Comparison of ENCODE assay signal across 14 cellular contexts in the genomic region with DNA sequence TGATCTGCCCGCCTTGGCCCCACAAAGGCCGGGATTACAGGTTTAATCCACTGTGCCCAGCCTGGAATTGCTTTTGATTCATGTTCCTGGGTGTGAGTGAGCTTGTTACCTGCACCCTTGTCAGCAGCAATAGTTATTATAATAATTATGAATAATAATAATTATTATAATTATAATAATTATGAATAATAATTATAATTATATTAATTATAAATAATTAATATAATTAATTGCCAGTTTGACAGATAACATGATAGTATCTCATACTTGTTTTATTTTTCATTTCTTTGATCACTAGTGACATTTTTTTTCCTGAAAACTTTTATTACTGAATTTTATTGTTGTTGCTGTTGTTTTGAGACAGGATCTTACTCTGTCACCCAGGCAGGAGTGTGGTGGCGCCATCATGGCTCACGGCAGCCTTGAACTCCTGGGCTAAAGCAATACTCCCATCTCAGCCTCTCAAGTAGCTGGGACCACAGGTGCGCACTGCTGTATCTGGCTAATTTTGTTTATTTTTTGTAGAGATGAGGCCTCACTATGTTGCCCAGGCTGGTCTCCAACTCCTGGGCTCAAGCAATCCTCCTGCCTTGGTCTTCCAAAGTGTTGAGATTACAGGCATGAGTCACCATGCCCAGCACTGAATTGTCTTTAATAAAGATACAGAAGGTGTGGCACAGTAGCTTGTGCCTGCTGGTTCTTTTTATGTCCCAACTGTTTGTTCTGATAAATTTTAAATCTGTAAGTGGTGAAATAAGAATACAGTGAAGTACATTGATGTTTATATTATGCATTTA. TPM values are rescaled to one million over a fixed set of nuclear protein-coding genes. Genes with fewer than 3 reads are reported as not detected.
DNase-seq lines count a peak whose midpoint lies in the region; ATAC-seq and TF ChIP-seq lines count a peak whose summit lies in the region.
"Had no signal": no experiment of that assay in that cellular context is flagged by ENCODE, and none has a peak within 500 bp of the region (broad histone marks: within the 10 kb centered on the region; RNA-seq: fewer than 3 reads in every experiment).

No MANE protein-coding gene starts in this region.

- TF ChIP-seq POLR2A in adrenal gland (IDR thresholded peaks at IDR 0.05): no peak

- H3K9me3 Mint-ChIP-seq in HFFc6: no peaks in the 10 kb centered on the region
- H3K9me3 Mint-ChIP-seq in stimulated activated memory B cell treated with anti-CD40 and anti-IgM and Interleukin-4, amounts not matched to agents 10 μg/mL and 1 μg/mL and 100 μg/mL, for 72 hours: no peaks in the 10 kb centered on the region
- H3K9me3 Mint-ChIP-seq: activated naive CD4-positive, alpha-beta T cell treated with anti-CD3 and anti-CD28 coated beads, Interleukin-2, amount 50 U/mL, for 24 hours had no signal

- no peaks in the 10 kb centered on the region for H3K9me3 ChIP-seq in adrenal gland (replicated peaks in 1 of 3)
- H3K9me3 ChIP-seq in left lung: no peaks in the 10 kb centered on the region
- H3K9me3 ChIP-seq: tibial nerve had no signal

- DNase-seq in HFFc6 (no peak), adrenal gland (peak in 1 of 7 donors; percentile 26), left lung (no peak), head of caudate nucleus (no peak), DMS114 treated with DMSO at 0.1 percent for 48 hours (lab: John Stamatoyannopoulos, UW; ENCODE audit: unreplicated experiment) (no peak)
- DNase-seq: activated CD4-positive, alpha-beta T cell treated with anti-CD3 and anti-CD28 coated beads, Interleukin-2, amount 50 U/mL, for 4 hours; Kasumi-1; NCI-H526 had no signal

- H3K27ac ChIP-seq in adrenal gland (peak overlapping the region in 3 of 5 donors; percentile 89 to 92 (median 90)), left lung (peak overlapping the region; percentile 28 to 76)

- H3K4me1 ChIP-seq in adrenal gland (replicated peaks in 1 of 2) (peaks cover 30 to 66% of the 10 kb centered on the region in 2 donors), left lung (peaks cover 41 to 75% of the 10 kb centered on the region in 2 donors)

- no peaks in the 10 kb centered on the region for H3K36me3 ChIP-seq in adrenal gland (replicated peaks in 1 of 2)
- no peaks in the 10 kb centered on the region for H3K36me3 ChIP-seq in left lung
- H3K36me3 ChIP-seq: tibial nerve had no signal

- no peaks in the 10 kb centered on the region for H3K36me3 Mint-ChIP-seq in HFFc6 (ENCODE audit: low read depth)
- no peaks in the 10 kb centered on the region for H3K36me3 Mint-ChIP-seq in stimulated activated memory B cell treated with anti-CD40 and anti-IgM and Interleukin-4, amounts not matched to agents 10 μg/mL and 1 μg/mL and 100 μg/mL, for 72 hours

- H3K27me3 ChIP-seq in adrenal gland (no peaks in the 10 kb centered on the region), left lung (no peaks in the 10 kb centered on the region)
- H3K27me3 ChIP-seq: tibial nerve had no signal

- H3K4me3 Mint-ChIP-seq in HFFc6: no peak overlapping the region
- no peak overlapping the region for H3K4me3 Mint-ChIP-seq in stimulated activated memory B cell treated with anti-CD40 and anti-IgM and Interleukin-4, amounts not matched to agents 10 μg/mL and 1 μg/mL and 100 μg/mL, for 72 hours
- H3K4me3 Mint-ChIP-seq: activated naive CD4-positive, alpha-beta T cell treated with anti-CD3 and anti-CD28 coated beads, Interleukin-2, amount 50 U/mL, for 24 hours had no signal

- H3K4me3 ChIP-seq in adrenal gland: no peak overlapping the region
- H3K4me3 ChIP-seq in left lung: no peak overlapping the region
- H3K4me3 ChIP-seq: tibial nerve had no signal

- H3K27ac Mint-ChIP-seq in HFFc6: peak overlapping the region; percentile 76
- H3K27ac Mint-ChIP-seq in stimulated activated memory B cell treated with anti-CD40 and anti-IgM and Interleukin-4, amounts not matched to agents 10 μg/mL and 1 μg/mL and 100 μg/mL, for 72 hours: peak overlapping the region; percentile 81
- H3K27ac Mint-ChIP-seq: activated naive CD4-positive, alpha-beta T cell treated with anti-CD3 and anti-CD28 coated beads, Interleukin-2, amount 50 U/mL, for 24 hours had no signal

- 93 to 98% (median 96%) methylated on average over 5 of the region's 5 CpGs for WGBS in adrenal gland, 4 donors

- H3K27me3 Mint-ChIP-seq in HFFc6 (ENCODE audit: insufficient read depth): peaks cover 3% of the 10 kb centered on the region; the same call in 1 of the 2 replicates
- H3K27me3 Mint-ChIP-seq in stimulated activated memory B cell treated with anti-CD40 and anti-IgM and Interleukin-4, amounts not matched to agents 10 μg/mL and 1 μg/mL and 100 μg/mL, for 72 hours: no peaks in the 10 kb centered on the region
- H3K27me3 Mint-ChIP-seq: activated naive CD4-positive, alpha-beta T cell treated with anti-CD3 and anti-CD28 coated beads, Interleukin-2, amount 50 U/mL, for 24 hours had no signal

- peak; percentile 12 for ATAC-seq in left lung
- no peak for ATAC-seq in stimulated activated memory B cell treated with anti-CD40 and anti-IgM and Interleukin-4, amounts not matched to agents 10 μg/mL and 1 μg/mL and 100 μg/mL, for 72 hours
- ATAC-seq in HG02884 (IDR thresholded peaks at IDR 0.05; ENCODE audit: unreplicated experiment): no peak
- ATAC-seq in GM18873 (IDR thresholded peaks at IDR 0.05; ENCODE audit: low FRiP score, unreplicated experiment): no peak
- ATAC-seq: SK-N-SH treated with all-trans-retinoic acid at 6 μM for 48 hours had no signal

- TF ChIP-seq CTCF in HFFc6 (IDR thresholded peaks at IDR 0.05) (no peak), adrenal gland (IDR thresholded peaks at IDR 0.05) (no peak), left lung (IDR thresholded peaks at IDR 0.05) (no peak)

- peaks cover 73% of the 10 kb centered on the region for H3K4me1 Mint-ChIP-seq in HFFc6 (ENCODE audit: low read depth)
- H3K4me1 Mint-ChIP-seq in stimulated activated memory B cell treated with anti-CD40 and anti-IgM and Interleukin-4, amounts not matched to agents 10 μg/mL and 1 μg/mL and 100 μg/mL, for 72 hours: peaks cover 88% of the 10 kb centered on the region

- intact Hi-C loops in adrenal gland (cut with DNase I): no loop called here
- intact Hi-C loops in left lung (cut with DNase I): no loop called here
- intact Hi-C loops in head of caudate nucleus (cut with DNase I): loop anchor here (5.0 kb wide), 1 partner anchor 38 kb away; no protein-coding TSS in a partner anchor

RNA-seq across cellular contexts. Expression of a gene that starts 20.9 kb away (rescaled TPM):
- 10 to 100 TPM; 50.6 to 54.3 (median 52.3) TPM for total RNA-seq in HFFc6 (2021; fragmentation: NEBNext Ultra II Directional; extraction: Animal tissue kit (Norgen Biotek cat#: 25700))
- 10 to 100 TPM; 24.6 to 38.1 (median 28.8) TPM for total RNA-seq in adrenal gland
- polyA plus RNA-seq in adrenal gland: 10 to 100 TPM; 13.1 to 20.1 (median 18.7) TPM
- total RNA-seq in left lung: 10 to 100 TPM; 40.9 to 50.3 TPM
